Comparison of ENCODE assay signal across 8 cellular contexts in the genomic region with DNA sequence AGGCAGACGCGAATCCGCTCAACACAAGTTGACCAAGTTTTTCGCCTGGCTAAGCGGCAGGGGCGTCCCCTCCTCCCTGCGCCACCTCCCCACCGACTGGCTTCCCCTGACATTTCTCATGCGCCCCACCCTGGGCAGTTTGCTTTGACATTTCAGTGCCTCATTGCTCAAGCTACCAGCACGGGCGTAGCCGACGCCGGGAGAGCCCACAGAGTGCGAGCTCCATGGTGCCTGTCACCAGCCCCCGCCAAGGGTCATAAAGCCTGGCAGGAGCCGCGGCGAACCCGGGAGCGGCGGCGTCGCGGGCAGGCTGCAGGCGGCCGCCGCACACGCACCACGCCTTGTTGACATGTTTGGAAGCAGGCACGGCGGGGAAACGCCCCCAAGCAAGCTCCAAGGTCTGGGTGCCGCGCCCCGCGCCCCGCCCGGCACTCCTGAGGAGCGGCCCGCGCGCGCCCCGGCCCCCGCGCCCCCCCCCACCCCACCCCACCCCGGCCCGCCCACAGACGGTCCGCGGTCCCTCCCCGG.
DNase-seq lines count a peak whose midpoint lies in the region; TF ChIP-seq lines count a peak whose summit lies in the region.

No MANE protein-coding gene starts in this region.

- no CpG with 5 or more reads among the region's 53 CpGs for WGBS in iPS DF 6.9 (ENCODE audit: insufficient coverage, insufficient read length)

- no peaks in the 10 kb centered on the region for H3K4me1 ChIP-seq in iPS DF 6.9 (ENCODE audit: control insufficient read depth, insufficient read depth, low read length)

- no peaks in the 10 kb centered on the region for H3K36me3 ChIP-seq in iPS DF 6.9 (ENCODE audit: control insufficient read depth, insufficient read depth, low read length)

- DNase-seq in HFF-Myc (ENCODE audit: extremely low read depth, low read depth) (no peak), MV-4-11 (lab: John Stamatoyannopoulos, UW) (peak; percentile 64), T-helper 9 cell (peak; percentile 70), astrocyte of the hippocampus (ENCODE audit: low read depth, low spot score) (peak; percentile 73), iPS DF 6.9 (ENCODE audit: low read depth, low spot score) (no peak), skeletal muscle cell (ENCODE audit: low read depth) (no peak), cerebellar nuclear complex (lab: John Stamatoyannopoulos, UW) (no peak)

- H3K27me3 ChIP-seq in iPS DF 6.9 (ENCODE audit: control insufficient read depth, insufficient read depth, low read length): no peaks in the 10 kb centered on the region

- H3K9me3 ChIP-seq in iPS DF 6.9 (ENCODE audit: control insufficient read depth, insufficient read depth, low read length): no peaks in the 10 kb centered on the region

- no peak overlapping the region for H3K27ac ChIP-seq in iPS DF 6.9 (ENCODE audit: low read length)

- TF ChIP-seq CTCF in GM12875 (IDR thresholded peaks at IDR 0.05; ENCODE audit: borderline replicate concordance, insufficient read depth, low read depth, low read length) (no peak), HFF-Myc (IDR thresholded peaks at IDR 0.05; ENCODE audit: low read depth, low read length, missing control alignments) (no peak)

- H3K4me3 ChIP-seq in GM12875 (ENCODE audit: low read depth, low read length): peak overlapping the region; percentile 69
- peak overlapping the region; percentile 81 for H3K4me3 ChIP-seq in HFF-Myc (replicated peaks; ENCODE audit: low read depth, low read length)
- H3K4me3 ChIP-seq in iPS DF 6.9 (ENCODE audit: low read length): peak overlapping the region; percentile 98
- peak overlapping the region; percentile 87 for H3K4me3 ChIP-seq in skeletal muscle cell (ENCODE audit: low read depth, low read length)

Comparison
In these comparisons a context has a peak if more than half of its experiments do, and no peak if none do; other contexts are left out.
1. DNase-seq: peak in MV-4-11 (single experiment), T-helper 9 cell (single experiment) and astrocyte of the hippocampus (single experiment); none in HFF-Myc (single experiment), iPS DF 6.9 (single experiment), skeletal muscle cell (single experiment) and cerebellar nuclear complex (0 of 2).
2. Peak in every context shown above with its lines, with median percentiles within 50 percentile points of each other: H3K4me3 ChIP-seq.